Comparison of ENCODE assay signal across 1 cellular context in the genomic region with DNA sequence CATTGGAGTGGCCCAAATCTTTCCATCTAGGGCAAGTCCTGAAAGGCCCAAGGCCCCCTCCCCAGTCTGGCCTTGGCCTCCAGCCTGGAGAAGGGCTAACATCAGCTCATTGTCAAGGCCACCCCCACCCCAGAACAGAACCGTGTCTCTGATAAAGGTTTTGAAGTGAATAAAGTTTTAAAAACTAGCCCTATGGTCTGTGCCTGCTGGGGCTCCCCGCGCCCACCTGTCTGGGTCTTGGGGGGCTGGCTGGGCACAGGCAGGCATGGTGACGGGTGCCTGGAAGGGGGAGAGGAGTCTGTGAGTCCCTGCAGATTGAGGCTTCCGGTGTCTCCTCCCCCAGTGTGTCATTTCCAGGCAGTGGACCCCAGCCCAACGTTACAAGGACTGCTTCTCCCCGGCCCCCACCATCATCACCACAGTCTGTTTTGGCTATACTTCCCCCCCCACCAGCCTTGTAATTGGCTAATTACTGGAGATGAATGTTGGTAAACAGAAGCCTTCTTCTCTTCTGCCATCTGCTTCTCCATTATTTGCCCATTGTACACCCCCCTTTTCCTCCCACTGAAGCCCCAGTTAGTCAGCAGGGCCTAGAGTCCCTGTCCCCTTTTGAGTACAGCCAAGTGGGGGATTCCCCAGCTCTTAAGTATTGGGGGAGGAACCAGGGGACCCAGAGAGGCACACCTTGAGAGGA.
TF ChIP-seq lines count a peak whose summit lies in the region.

No MANE protein-coding gene starts in this region.

TF ChIP-seq in liver, 16 proteins besides CTCF, POLR2A, EP300 and RAD21:
- TF ChIP-seq JUND (IDR thresholded peaks at IDR 0.05) (no peak), ZBTB33 (IDR thresholded peaks at IDR 0.05) (no peak), FOXA2 (IDR thresholded peaks at IDR 0.05) (no peak), TAF1 (conservative IDR thresholded peaks at IDR 0.05) (no peak), SP1 (IDR thresholded peaks at IDR 0.05) (no peak), HNF4G (IDR thresholded peaks at IDR 0.05) (no peak), REST (IDR thresholded peaks at IDR 0.05) (no peak)
